In the genomic region with DNA sequence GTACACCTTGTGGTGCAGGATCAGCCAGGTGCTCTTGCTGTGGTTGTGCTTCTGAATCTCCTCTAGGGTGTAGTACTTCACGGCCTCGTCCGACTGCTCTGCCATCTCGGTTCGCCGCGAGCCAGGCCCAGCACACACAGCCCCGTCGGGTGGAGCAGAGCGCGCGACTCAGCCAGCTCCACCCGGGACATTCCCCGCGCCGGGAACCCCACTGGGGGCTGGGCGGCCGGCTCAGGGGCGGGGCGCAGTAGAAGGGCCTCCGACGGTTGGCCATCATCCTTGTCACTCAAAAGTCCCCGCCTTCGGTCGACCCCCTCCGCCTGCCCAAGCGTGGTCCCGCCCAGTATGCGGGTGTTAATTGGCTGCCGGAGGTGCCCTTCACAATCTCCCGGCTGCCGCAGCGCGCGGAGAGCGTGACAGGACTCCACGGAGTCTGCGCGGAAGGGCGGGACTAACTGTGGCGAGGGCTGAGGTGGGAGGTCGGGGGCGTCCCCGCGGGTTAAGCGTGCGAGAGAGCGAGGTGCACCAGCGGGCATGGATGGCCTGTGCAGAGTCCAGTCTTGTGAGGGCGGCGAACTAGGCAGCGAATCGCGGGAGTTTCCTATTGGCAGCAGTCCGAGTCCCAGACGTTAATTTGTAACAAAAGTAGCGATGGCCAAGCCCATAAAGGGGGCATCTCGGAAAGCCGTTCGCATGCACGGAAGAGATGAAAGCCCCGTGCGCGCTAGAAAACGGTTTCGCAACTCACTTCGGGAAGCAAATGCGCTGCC, we compare ENCODE assay signal across 8 cellular contexts. TPM values are rescaled to one million over a fixed set of nuclear protein-coding genes. Genes with fewer than 3 reads are reported as not detected.
DNase-seq lines count a peak whose midpoint lies in the region; ATAC-seq and TF ChIP-seq lines count a peak whose summit lies in the region.

A gene with protein sequence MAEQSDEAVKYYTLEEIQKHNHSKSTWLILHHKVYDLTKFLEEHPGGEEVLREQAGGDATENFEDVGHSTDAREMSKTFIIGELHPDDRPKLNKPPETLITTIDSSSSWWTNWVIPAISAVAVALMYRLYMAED (minus strand): TSS at position 193 of the 770 bp plus-strand sequence. CDS start 88 bp downstream, at position 105.

- POLR2A ChIA-PET in CD4-positive, alpha-beta memory T cell (lab: Charles Lee; ENCODE audit: partially characterized antibody) = no interaction called here

- peak within 1 kb of the TSS; percentile 74 for H3K27ac ChIP-seq in CD4-positive, alpha-beta memory T cell (ENCODE audit: low read depth, low read length)
- peak within 1 kb of the TSS; percentile 53 for H3K27ac ChIP-seq in HL-60 (replicated peaks)

- H3K4me1 ChIP-seq in CD4-positive, alpha-beta memory T cell (ENCODE audit: insufficient read depth, low read length) = peaks cover 13% of the 10 kb centered on the region
- H3K4me1 ChIP-seq in NT2/D1 (ENCODE audit: insufficient read depth, insufficient read length) = no peaks in the 10 kb centered on the region

- TF ChIP-seq CTCF in HL-60 (IDR thresholded peaks at IDR 0.05; ENCODE audit: insufficient read depth, low read length) (no peak), endothelial cell (IDR thresholded peaks at IDR 0.05; ENCODE audit: unreplicated experiment) (no peak)

- ATAC-seq in GM19438 (IDR thresholded peaks at IDR 0.05; ENCODE audit: low read depth, unreplicated experiment) = peak; percentile 99

- CTCF ChIA-PET in CD4-positive, alpha-beta memory T cell (lab: Charles Lee; ENCODE audit: partially characterized antibody) = no interaction called here

- H3K9me3 ChIP-seq in CD4-positive, alpha-beta memory T cell (ENCODE audit: control insufficient read depth in 1 of 2, low read length in 2 of 2) = no peaks in the 10 kb centered on the region
- H3K9me3 ChIP-seq in NT2/D1 (ENCODE audit: insufficient read depth, low read length) = peaks cover 19% of the 10 kb centered on the region; the same call in 1 of the 2 replicates

- H3K36me3 ChIP-seq in CD4-positive, alpha-beta memory T cell (ENCODE audit: insufficient read depth, low read length) = no peaks in the 10 kb centered on the region
- H3K36me3 ChIP-seq in NT2/D1 (ENCODE audit: insufficient read depth, insufficient read length, low read length) = no peaks in the 10 kb centered on the region

- intact Hi-C loops in CD4-positive, alpha-beta memory T cell (cut with micrococcal nuclease) = loop anchor here (1.0 to 5.0 kb wide), 5 partner anchors 80 to 305 kb away; partner anchors contain the start of genes TIMM21 and ZNF407

- H3K27ac Mint-ChIP-seq in CD4-positive, alpha-beta memory T cell = peak within 1 kb of the TSS; percentile 65 to 98 (median 88)
- H3K27ac Mint-ChIP-seq in endothelial cell (ENCODE audit: unreplicated experiment) = peak within 1 kb of the TSS; percentile 33

- peak; percentile 97 to 99 (median 98) for DNase-seq in CD4-positive, alpha-beta memory T cell
- DNase-seq in HL-60 (ENCODE audit: low read depth in 1 of 2, low spot score in 1 of 2) = peak; percentile 93 to 99
- peak; percentile 83 for DNase-seq in NT2/D1 (ENCODE audit: low read depth, low spot score)
- DNase-seq in activated CD8-positive, alpha-beta memory T cell treated with anti-CD3 and anti-CD28 coated beads, Interleukin-2, amount 50 U/mL, for 48 hours = peak; percentile 98
- peak; percentile 99 for DNase-seq in endothelial cell (ENCODE audit: low spot score)
- DNase-seq in midbrain (lab: John Stamatoyannopoulos, UW) = peak; percentile 99
- DNase-seq in stimulated activated CD8-positive, alpha-beta memory T cell treated with anti-CD3 and anti-CD28 coated beads, Interleukin-2, amount 100 ng/mL, for 1 hour (ENCODE audit: low read depth in 2 of 2) = peak; percentile 97 to 99

- no peaks in the 10 kb centered on the region for H3K27me3 ChIP-seq in CD4-positive, alpha-beta memory T cell (ENCODE audit: insufficient read depth, low read length)
- H3K27me3 ChIP-seq in HL-60 (ENCODE audit: insufficient read depth, poor library complexity, severe bottlenecking) (no peaks in the 10 kb centered on the region), NT2/D1 (ENCODE audit: insufficient read depth, insufficient read length) (peaks cover 10% of the 10 kb centered on the region)

- H3K9ac ChIP-seq in NT2/D1 (ENCODE audit: insufficient read length, low read depth) = peak within 1 kb of the TSS; percentile 74

- peak within 1 kb of the TSS; percentile 90 to 98 for H3K4me3 ChIP-seq in CD4-positive, alpha-beta memory T cell (ENCODE audit: low read length in 2 of 2)
- H3K4me3 ChIP-seq in HL-60 (replicated peaks; ENCODE audit: insufficient read depth, low read length) (peak within 1 kb of the TSS; percentile 99), NT2/D1 (ENCODE audit: insufficient read length, low read depth) (peak within 1 kb of the TSS; percentile 86)

- no peaks in the 10 kb centered on the region for H3K9me3 Mint-ChIP-seq in CD4-positive, alpha-beta memory T cell
- H3K9me3 Mint-ChIP-seq in endothelial cell (ENCODE audit: unreplicated experiment) = no peaks in the 10 kb centered on the region

- H3K4me1 Mint-ChIP-seq in CD4-positive, alpha-beta memory T cell = peaks cover 6 to 20% (median 11%) of the 10 kb centered on the region in 4 donors
- peaks cover 28% of the 10 kb centered on the region for H3K4me1 Mint-ChIP-seq in endothelial cell (ENCODE audit: unreplicated experiment)

- no peaks in the 10 kb centered on the region for H3K27me3 Mint-ChIP-seq in CD4-positive, alpha-beta memory T cell
- peaks cover 5% of the 10 kb centered on the region for H3K27me3 Mint-ChIP-seq in endothelial cell (ENCODE audit: unreplicated experiment)

- H3K4me3 Mint-ChIP-seq in CD4-positive, alpha-beta memory T cell = peak within 1 kb of the TSS in 3 of 8 donors; percentile 95 to 99 (median 96)
- H3K4me3 Mint-ChIP-seq in endothelial cell (ENCODE audit: unreplicated experiment) = peak within 1 kb of the TSS; percentile 96

- peaks cover 3 to 6% of the 10 kb centered on the region in 2 donors for H3K36me3 Mint-ChIP-seq in CD4-positive, alpha-beta memory T cell
- H3K36me3 Mint-ChIP-seq in endothelial cell (ENCODE audit: low read depth, unreplicated experiment) = no peaks in the 10 kb centered on the region

RNA-seq across cellular contexts. Expression of the gene that starts here (rescaled TPM):
- 10 to 100 TPM; 22.8 to 27.0 TPM for total RNA-seq in CD4-positive, alpha-beta memory T cell
- polyA plus RNA-seq in CD4-positive, alpha-beta memory T cell = 10 to 100 TPM; 61.0 to 86.7 TPM
- 119 TPM for total RNA-seq in endothelial cell (ENCODE audit: unreplicated experiment)

Comparison
In these comparisons a context has a peak if more than half of its experiments do, and no peak if none do; other contexts are left out.
1. Peak in every context shown above with its lines: DNase-seq, ATAC-seq, H3K4me3 ChIP-seq and H3K27ac ChIP-seq.